9 cellular contexts compared by ENCODE assay signal in the genomic region with DNA sequence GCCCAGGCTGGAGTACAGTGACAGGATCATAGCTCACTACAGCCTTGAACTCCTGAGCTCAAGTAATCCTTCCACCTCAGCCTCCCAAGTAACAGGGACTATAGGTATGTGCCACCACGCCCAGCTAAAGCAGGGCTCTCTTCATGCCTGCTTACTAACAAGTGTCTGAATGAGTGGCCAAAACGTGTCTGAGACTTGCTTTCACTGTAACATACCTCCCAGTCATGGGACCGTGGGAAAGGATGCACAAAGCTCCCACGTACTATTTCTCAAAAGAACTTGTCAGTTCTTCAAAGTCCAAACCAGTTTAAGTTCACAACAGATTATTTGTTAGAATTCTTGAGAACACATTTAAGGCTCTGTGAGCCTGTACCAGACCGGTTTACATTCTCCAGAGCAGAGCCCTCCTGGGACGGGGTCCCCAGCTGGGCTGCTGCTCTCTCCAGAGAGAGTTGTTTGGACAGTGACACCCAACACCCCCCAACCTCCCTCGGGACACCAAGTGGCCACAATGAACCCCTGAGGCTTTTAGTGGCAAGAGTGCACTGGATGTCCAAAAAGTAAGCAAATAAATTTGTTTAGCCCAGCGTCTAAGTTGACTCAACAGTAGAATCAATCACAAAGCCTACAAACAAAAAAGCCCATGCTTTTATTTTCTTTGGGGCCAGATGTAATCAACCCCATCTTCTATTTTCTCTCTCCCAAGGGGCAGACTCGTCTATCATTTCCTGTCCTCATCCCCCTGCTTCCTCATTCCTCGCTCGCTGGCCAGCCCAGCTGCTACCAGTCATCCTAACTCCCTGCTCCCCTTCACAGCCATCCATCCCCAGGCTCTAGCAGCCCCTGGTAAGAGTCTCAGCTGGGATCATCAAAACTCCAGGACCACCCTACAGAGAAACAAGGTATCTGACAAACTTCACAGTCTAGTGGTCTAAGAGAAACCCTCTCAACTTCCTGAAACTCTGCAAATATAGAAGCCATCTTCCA. TPM values are rescaled to one million over a fixed set of nuclear protein-coding genes. Genes with fewer than 3 reads are reported as not detected.
DNase-seq lines count a peak whose midpoint lies in the region; ATAC-seq and TF ChIP-seq lines count a peak whose summit lies in the region.
"Had no signal": no experiment of that assay in that cellular context is flagged by ENCODE, and none has a peak within 500 bp of the region (broad histone marks: within the 10 kb centered on the region; RNA-seq: fewer than 3 reads in every experiment).

No MANE protein-coding gene starts in this region.

- no TSS peak for BruUV-seq in A673 (replicated peaks; lab: Mats Ljungman, UMichigan)

- H3K4me3 Mint-ChIP-seq in activated CD4-positive, alpha-beta T cell treated with anti-CD3 and anti-CD28 coated beads, Interleukin-2, amount 10 ng/mL, durations not matched to agents 7 days and 5 days: no peak overlapping the region
- no peak overlapping the region for H3K4me3 Mint-ChIP-seq in activated CD4-positive, alpha-beta T cell treated with anti-CD3 and anti-CD28 coated beads, Interleukin-2, amount 10 ng/mL, durations not matched to agents 24 days and 14 days
- peak overlapping the region in 2 of 3 donors; percentile 2 to 25 for H3K4me3 Mint-ChIP-seq in T-cell
- peak overlapping the region; percentile 89 for H3K4me3 Mint-ChIP-seq in stimulated activated memory B cell treated with anti-CD40 and anti-IgM and Interleukin-4, amounts not matched to agents 10 μg/mL and 1 μg/mL and 100 μg/mL, for 72 hours

- POLR2A ChIA-PET in activated CD4-positive, alpha-beta T cell treated with anti-CD3 and anti-CD28 coated beads, Interleukin-2, amount 10 ng/mL, durations not matched to agents 7 days and 5 days (lab: Charles Lee): no interaction called here
- POLR2A ChIA-PET in T-cell (lab: Charles Lee): interaction anchor here in 1 of 2 donors (0.8 kb wide), 1 partner anchor 68 kb away, joined by 3 read pairs; no protein-coding TSS in a partner anchor
- POLR2A ChIA-PET in A673 (lab: Charles Lee; ENCODE audit: low non-redundant PET): no interaction called here

- no peaks in the 10 kb centered on the region for H3K9me3 ChIP-seq in A673 (ENCODE audit: low read depth, low read length, poor library complexity, severe bottlenecking)

- peaks cover 3% of the 10 kb centered on the region for H3K27me3 ChIP-seq in A673 (replicated peaks; ENCODE audit: insufficient read depth, low read depth, low read length, poor library complexity)

- peaks cover 4% of the 10 kb centered on the region for H3K36me3 Mint-ChIP-seq in activated CD4-positive, alpha-beta T cell treated with anti-CD3 and anti-CD28 coated beads, Interleukin-2, amount 10 ng/mL, durations not matched to agents 7 days and 5 days (ENCODE audit: low read depth)
- H3K36me3 Mint-ChIP-seq in activated CD4-positive, alpha-beta T cell treated with anti-CD3 and anti-CD28 coated beads, Interleukin-2, amount 10 ng/mL, durations not matched to agents 24 days and 14 days (ENCODE audit: low read depth): peaks cover 5% of the 10 kb centered on the region
- peaks cover 5% of the 10 kb centered on the region for H3K36me3 Mint-ChIP-seq in T-cell
- H3K36me3 Mint-ChIP-seq in stimulated activated memory B cell treated with anti-CD40 and anti-IgM and Interleukin-4, amounts not matched to agents 10 μg/mL and 1 μg/mL and 100 μg/mL, for 72 hours: no peaks in the 10 kb centered on the region

- H3K4me1 Mint-ChIP-seq in activated CD4-positive, alpha-beta T cell treated with anti-CD3 and anti-CD28 coated beads, Interleukin-2, amount 10 ng/mL, durations not matched to agents 7 days and 5 days: peaks cover 63% of the 10 kb centered on the region
- H3K4me1 Mint-ChIP-seq in activated CD4-positive, alpha-beta T cell treated with anti-CD3 and anti-CD28 coated beads, Interleukin-2, amount 10 ng/mL, durations not matched to agents 24 days and 14 days: peaks cover 31% of the 10 kb centered on the region
- H3K4me1 Mint-ChIP-seq in T-cell: peaks cover 35 to 64% (median 53%) of the 10 kb centered on the region in 3 donors
- H3K4me1 Mint-ChIP-seq in stimulated activated memory B cell treated with anti-CD40 and anti-IgM and Interleukin-4, amounts not matched to agents 10 μg/mL and 1 μg/mL and 100 μg/mL, for 72 hours: peaks cover 55% of the 10 kb centered on the region

- CTCF ChIA-PET in activated CD4-positive, alpha-beta T cell treated with anti-CD3 and anti-CD28 coated beads, Interleukin-2, amount 10 ng/mL, durations not matched to agents 7 days and 5 days (lab: Charles Lee): interaction anchor here (1.7 kb wide), 1 partner anchor 13 kb away, joined by 4 read pairs; no protein-coding TSS in a partner anchor
- CTCF ChIA-PET in T-cell (lab: Charles Lee): interaction anchor here in 1 of 2 donors (0.6 to 1.2 kb wide), 2 partner anchors 13 to 58 kb away, joined by 3 read pairs; no protein-coding TSS in a partner anchor
- CTCF ChIA-PET in A673 (lab: Charles Lee): no interaction called here

- H3K4me3 ChIP-seq in A673 (ENCODE audit: low read depth, low read length, poor library complexity, severe bottlenecking): no peak overlapping the region

- intact Hi-C loops in activated CD4-positive, alpha-beta T cell treated with anti-CD3 and anti-CD28 coated beads, Interleukin-2, amount 10 ng/mL, durations not matched to agents 24 days and 14 days (cut with micrococcal nuclease): no loop called here
- intact Hi-C loops in A673 (cut with micrococcal nuclease; ENCODE audit: unreplicated experiment): no loop called here

- H3K9me3 Mint-ChIP-seq in activated CD4-positive, alpha-beta T cell treated with anti-CD3 and anti-CD28 coated beads, Interleukin-2, amount 10 ng/mL, durations not matched to agents 7 days and 5 days: no peaks in the 10 kb centered on the region
- peaks cover 2% of the 10 kb centered on the region for H3K9me3 Mint-ChIP-seq in activated CD4-positive, alpha-beta T cell treated with anti-CD3 and anti-CD28 coated beads, Interleukin-2, amount 10 ng/mL, durations not matched to agents 24 days and 14 days
- no peaks in the 10 kb centered on the region for H3K9me3 Mint-ChIP-seq in T-cell
- no peaks in the 10 kb centered on the region for H3K9me3 Mint-ChIP-seq in stimulated activated memory B cell treated with anti-CD40 and anti-IgM and Interleukin-4, amounts not matched to agents 10 μg/mL and 1 μg/mL and 100 μg/mL, for 72 hours

- no peak overlapping the region for H3K27ac ChIP-seq in A673 (ENCODE audit: low read depth, low read length, poor library complexity, severe bottlenecking)
- H3K27ac ChIP-seq: RWPE1 had no signal

- no peaks in the 10 kb centered on the region for H3K27me3 Mint-ChIP-seq in activated CD4-positive, alpha-beta T cell treated with anti-CD3 and anti-CD28 coated beads, Interleukin-2, amount 10 ng/mL, durations not matched to agents 7 days and 5 days
- H3K27me3 Mint-ChIP-seq in activated CD4-positive, alpha-beta T cell treated with anti-CD3 and anti-CD28 coated beads, Interleukin-2, amount 10 ng/mL, durations not matched to agents 24 days and 14 days: no peaks in the 10 kb centered on the region
- H3K27me3 Mint-ChIP-seq in T-cell: peaks cover 0 to 3% of the 10 kb centered on the region in 2 donors
- H3K27me3 Mint-ChIP-seq in stimulated activated memory B cell treated with anti-CD40 and anti-IgM and Interleukin-4, amounts not matched to agents 10 μg/mL and 1 μg/mL and 100 μg/mL, for 72 hours: no peaks in the 10 kb centered on the region

- H3K36me3 ChIP-seq in A673 (ENCODE audit: insufficient read depth, low read length, poor library complexity, severe bottlenecking): no peaks in the 10 kb centered on the region

- no peak for DNase-seq in activated CD4-positive, alpha-beta T cell treated with anti-CD3 and anti-CD28 coated beads, Interleukin-2, amount 10 ng/mL, durations not matched to agents 7 days and 5 days
- no peak for DNase-seq in activated CD4-positive, alpha-beta T cell treated with anti-CD3 and anti-CD28 coated beads, Interleukin-2, amount 10 ng/mL, durations not matched to agents 24 days and 14 days
- DNase-seq in T-cell (no peak), SHP77 treated with DMSO at 0.1 percent for 48 hours (lab: John Stamatoyannopoulos, UW) (no peak), A673 (ENCODE audit: low spot score) (no peak), NCI-H524 (lab: John Stamatoyannopoulos, UW) (no peak)

- peaks cover 12% of the 10 kb centered on the region for H3K4me1 ChIP-seq in A673 (ENCODE audit: insufficient read depth, low read length, poor library complexity, severe bottlenecking)

- H3K27ac Mint-ChIP-seq in activated CD4-positive, alpha-beta T cell treated with anti-CD3 and anti-CD28 coated beads, Interleukin-2, amount 10 ng/mL, durations not matched to agents 7 days and 5 days: peak overlapping the region; percentile 46
- no peak overlapping the region for H3K27ac Mint-ChIP-seq in activated CD4-positive, alpha-beta T cell treated with anti-CD3 and anti-CD28 coated beads, Interleukin-2, amount 10 ng/mL, durations not matched to agents 24 days and 14 days
- H3K27ac Mint-ChIP-seq in T-cell: peak overlapping the region; percentile 18 to 83
- H3K27ac Mint-ChIP-seq in stimulated activated memory B cell treated with anti-CD40 and anti-IgM and Interleukin-4, amounts not matched to agents 10 μg/mL and 1 μg/mL and 100 μg/mL, for 72 hours: peak overlapping the region; percentile 92

- TF ChIP-seq CTCF in A673 (conservative IDR thresholded peaks at IDR 0.05; ENCODE audit: low read depth, low read length): no peak

- ATAC-seq in HG02938 (IDR thresholded peaks at IDR 0.05; ENCODE audit: unreplicated experiment): peak; percentile 57
- no peak for ATAC-seq in T-cell (replicated peaks in 1 of 4)
- peak; percentile 93 for ATAC-seq in stimulated activated memory B cell treated with anti-CD40 and anti-IgM and Interleukin-4, amounts not matched to agents 10 μg/mL and 1 μg/mL and 100 μg/mL, for 72 hours

RNA-seq across cellular contexts. Expression of gene SH3KBP1, which starts 23.9 kb away (rescaled TPM):
- total RNA-seq in activated CD4-positive, alpha-beta T cell treated with anti-CD3 and anti-CD28 coated beads, Interleukin-2, amount 10 ng/mL, durations not matched to agents 7 days and 5 days: 100 to 1,000 TPM in 1 of 2 experiments, 10 to 100 TPM in 1; 95.6 to 103 TPM
- 58.4 and 60.6 TPM in 2 replicates for total RNA-seq in activated CD4-positive, alpha-beta T cell treated with anti-CD3 and anti-CD28 coated beads, Interleukin-2, amount 10 ng/mL, durations not matched to agents 24 days and 14 days
- total RNA-seq in T-cell: 100 to 1,000 TPM; 101 to 143 (median 114) TPM
- 10.1 and 10.2 TPM in 2 replicates for total RNA-seq in A673 (2021)

Comparison
In these comparisons a context has a peak if more than half of its experiments do, and no peak if none do; other contexts are left out.
1. H3K4me3 Mint-ChIP-seq: peak in T-cell (2 of 3) and stimulated activated memory B cell treated with anti-CD40 and anti-IgM and Interleukin-4, amounts not matched to agents 10 μg/mL and 1 μg/mL and 100 μg/mL, for 72 hours (single experiment); none in activated CD4-positive, alpha-beta T cell treated with anti-CD3 and anti-CD28 coated beads, Interleukin-2, amount 10 ng/mL, durations not matched to agents 7 days and 5 days (single experiment) and activated CD4-positive, alpha-beta T cell treated with anti-CD3 and anti-CD28 coated beads, Interleukin-2, amount 10 ng/mL, durations not matched to agents 24 days and 14 days (single experiment).
2. ATAC-seq: peak in HG02938 (single experiment) and stimulated activated memory B cell treated with anti-CD40 and anti-IgM and Interleukin-4, amounts not matched to agents 10 μg/mL and 1 μg/mL and 100 μg/mL, for 72 hours (single experiment); none in T-cell (0 of 4).